ENCODE assay signal across 11 cellular contexts in the genomic region with DNA sequence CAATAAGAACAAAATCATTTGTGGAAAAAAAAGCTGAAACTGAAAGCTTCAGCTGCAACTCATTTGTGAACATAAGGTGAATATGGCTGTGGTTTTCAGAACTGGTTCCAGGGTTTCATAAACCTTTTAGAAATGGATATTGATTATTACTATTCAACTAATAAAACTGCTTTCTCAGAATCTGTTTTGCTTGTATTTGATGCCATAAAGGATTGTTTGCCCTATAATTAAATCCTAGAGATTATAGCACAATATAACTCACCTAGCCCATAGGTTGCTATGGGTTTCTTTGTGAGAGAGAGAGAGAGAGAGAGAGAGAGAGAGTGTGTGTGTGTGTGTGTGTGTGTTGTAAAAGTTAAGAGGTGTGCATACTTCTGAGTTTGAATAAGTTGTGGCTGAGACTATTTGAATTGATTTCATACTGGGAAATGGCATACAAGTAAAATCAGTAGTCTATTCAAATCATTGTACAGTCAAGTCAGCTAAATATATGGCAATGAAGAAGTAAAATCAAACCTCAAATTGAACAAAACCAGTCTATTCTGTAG.
DNase-seq lines count a peak whose midpoint lies in the region; ATAC-seq lines count a peak whose summit lies in the region.
"Had no signal": no experiment of that assay in that cellular context is flagged by ENCODE, and none has a peak within 500 bp of the region (broad histone marks: within the 10 kb centered on the region; RNA-seq: fewer than 3 reads in every experiment).

No MANE protein-coding gene starts in this region.

- peaks cover 27% of the 10 kb centered on the region for H3K36me3 Mint-ChIP-seq in activated T-helper 17 cell treated with anti-CD3 and anti-CD28 coated beads, Interleukin-2, amount 50 U/mL, for 72 hours (ENCODE audit: low read depth)

- no peak for DNase-seq in RPMI8226
- DNase-seq in NCI-H2107 (lab: John Stamatoyannopoulos, UW): no peak
- no peak for DNase-seq in stimulated activated CD4-positive, alpha-beta T cell treated with anti-CD3 and anti-CD28 coated beads, Interleukin-4, amount 100 ng/mL, for 24 hours
- DNase-seq in GM03348 (ENCODE audit: low spot score): no peak
- DNase-seq: glutamatergic neuron, NCI-H1930, SJCRH30 had no signal

- ATAC-seq in GM18868 (IDR thresholded peaks at IDR 0.05; ENCODE audit: unreplicated experiment): peak; percentile 71
- peak; percentile 74 for ATAC-seq in GM21360 (IDR thresholded peaks at IDR 0.05; ENCODE audit: unreplicated experiment)
- peak; percentile 83 for ATAC-seq in HG03045 (IDR thresholded peaks at IDR 0.05; ENCODE audit: unreplicated experiment)
- ATAC-seq in activated T-helper 17 cell treated with anti-CD3 and anti-CD28 coated beads, Interleukin-2, amount 50 U/mL, for 72 hours (replicated peaks): peak; percentile 88

- peak overlapping the region; percentile 39 for H3K4me3 Mint-ChIP-seq in activated T-helper 17 cell treated with anti-CD3 and anti-CD28 coated beads, Interleukin-2, amount 50 U/mL, for 72 hours

- H3K27me3 Mint-ChIP-seq in activated T-helper 17 cell treated with anti-CD3 and anti-CD28 coated beads, Interleukin-2, amount 50 U/mL, for 72 hours: no peaks in the 10 kb centered on the region

- H3K27ac Mint-ChIP-seq in activated T-helper 17 cell treated with anti-CD3 and anti-CD28 coated beads, Interleukin-2, amount 50 U/mL, for 72 hours: peak overlapping the region; percentile 83

- H3K9me3 Mint-ChIP-seq in activated T-helper 17 cell treated with anti-CD3 and anti-CD28 coated beads, Interleukin-2, amount 50 U/mL, for 72 hours: no peaks in the 10 kb centered on the region

- H3K4me1 Mint-ChIP-seq in activated T-helper 17 cell treated with anti-CD3 and anti-CD28 coated beads, Interleukin-2, amount 50 U/mL, for 72 hours: peaks cover 31% of the 10 kb centered on the region
